Comparison of ENCODE assay signal across 9 cellular contexts in the genomic region with DNA sequence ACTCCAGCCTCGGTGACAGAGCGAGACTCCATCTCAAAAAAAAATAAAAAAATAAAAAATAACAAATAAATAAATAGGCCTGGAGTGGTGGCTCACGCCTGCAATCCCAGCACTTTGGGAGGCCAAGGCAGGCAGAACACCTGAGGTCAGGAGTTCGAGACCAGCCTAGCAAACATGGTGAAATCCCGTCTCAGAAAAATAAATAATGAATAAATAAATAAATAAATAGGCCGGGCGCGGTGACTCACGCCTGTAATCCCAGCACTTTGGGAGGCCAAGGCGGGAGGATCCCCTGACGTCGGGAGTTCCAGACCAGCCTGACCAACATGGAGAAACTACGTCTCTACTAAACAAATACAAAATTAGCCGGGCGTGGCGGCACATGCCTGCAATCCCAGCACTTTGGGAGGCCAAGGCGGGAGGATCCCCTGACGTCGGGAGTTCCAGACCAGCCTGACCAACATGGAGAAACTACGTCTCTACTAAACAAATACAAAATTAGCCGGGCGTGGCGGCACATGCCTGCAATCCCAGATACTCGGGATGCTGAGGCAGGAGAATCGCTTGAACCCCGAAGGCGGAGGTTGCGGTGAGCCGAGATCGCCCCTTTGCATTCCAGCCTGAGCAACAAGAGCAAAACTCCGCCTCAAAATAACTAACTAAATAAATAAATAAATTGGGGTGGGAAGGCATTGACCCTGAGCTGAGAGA. TPM values are rescaled to one million over a fixed set of nuclear protein-coding genes. Genes with fewer than 3 reads are reported as not detected.
DNase-seq lines count a peak whose midpoint lies in the region; ATAC-seq and TF ChIP-seq lines count a peak whose summit lies in the region.
"Not testable (repeated sequence)": the region's sequence is repeated elsewhere in the genome, so short reads cannot be mapped to it uniquely, and the experiment has no call there.
"Had no signal": no experiment of that assay in that cellular context is flagged by ENCODE, and none has a peak within 500 bp of the region (broad histone marks: within the 10 kb centered on the region; RNA-seq: fewer than 3 reads in every experiment).

No MANE protein-coding gene starts in this region.

- not testable (repeated sequence) for H3K79me2 ChIP-seq in H9 (ENCODE audit: insufficient read depth, low read length)

- H4K5ac ChIP-seq in H9 (ENCODE audit: insufficient read length, low read depth, low read length) = not testable (repeated sequence)

- not testable (repeated sequence) for TF ChIP-seq CTCF in H9 (conservative IDR thresholded peaks at IDR 0.05); brain (conservative IDR thresholded peaks at IDR 0.05); heart right ventricle (IDR thresholded peaks at IDR 0.05)

- H4K91ac ChIP-seq in H9 (ENCODE audit: insufficient read length, low read depth, low read length) = not testable (repeated sequence)

- H3K27ac ChIP-seq in H9 (ENCODE audit: insufficient read length, low read depth, low read length) = not testable (repeated sequence)
- peak overlapping the region in 9 of 10 donors; percentile 96 to 100 (median 100) for H3K27ac ChIP-seq in heart right ventricle
- H3K27ac ChIP-seq in thymus (ENCODE audit: low read depth) = peak overlapping the region; percentile 36

- H3T11ph ChIP-seq in H9 (ENCODE audit: low read length) = not testable (repeated sequence)

- H2AK5ac ChIP-seq in H9 (ENCODE audit: insufficient read length, low read length) = not testable (repeated sequence)

- H3K36me3 ChIP-seq in heart right ventricle (peaks cover 0 to 36% (median 33%) of the 10 kb centered on the region in 9 donors), neuron (ENCODE audit: insufficient read depth, low read length) (peaks cover 23% of the 10 kb centered on the region), thymus (ENCODE audit: control insufficient read depth, insufficient read depth) (peaks cover 20% of the 10 kb centered on the region)

- H3K56ac ChIP-seq in H9 (ENCODE audit: insufficient read length, low read depth, low read length) = not testable (repeated sequence)

- not testable (repeated sequence) for H4K8ac ChIP-seq in H9 (replicated peaks; ENCODE audit: insufficient read length, low read depth, low read length)

- not testable (repeated sequence) for H3K27me3 Mint-ChIP-seq in H9 (ENCODE audit: low read depth); T-helper 2 cell treated with Interferon-gamma antibody and Interleukin-4, amounts not matched to agents 5 μg/mL and 100 μg/mL, for 36 hours (ENCODE audit: low read depth)
- H3K27me3 Mint-ChIP-seq in brain = peaks cover 11% of the 10 kb centered on the region

- H3K9me3 Mint-ChIP-seq in H9; T-helper 2 cell treated with Interferon-gamma antibody and Interleukin-4, amounts not matched to agents 5 μg/mL and 100 μg/mL, for 36 hours; brain: not testable (repeated sequence)

- H3K79me1 ChIP-seq in H9 (ENCODE audit: insufficient read depth, low read depth, low read length, poor library complexity, severe bottlenecking) = peaks cover 11% of the 10 kb centered on the region

- DNase-seq in H9; T-helper 2 cell treated with Interferon-gamma antibody and Interleukin-4, amounts not matched to agents 5 μg/mL and 100 μg/mL, for 36 hours (ENCODE audit: low spot score); heart right ventricle: not testable (repeated sequence)

- H3K4me1 Mint-ChIP-seq in H9 (peaks cover 34 to 41% of the 10 kb centered on the region in 2 experiments), brain (peaks cover 70% of the 10 kb centered on the region)
- peaks cover 41% of the 10 kb centered on the region for H3K4me1 Mint-ChIP-seq in T-helper 2 cell treated with Interferon-gamma antibody and Interleukin-4, amounts not matched to agents 5 μg/mL and 100 μg/mL, for 36 hours (ENCODE audit: low read depth)

- H3K4me3 ChIP-seq in heart right ventricle (peak overlapping the region in 6 of 10 donors; percentile 69 to 100 (median 97)), neuron (ENCODE audit: low read length) (peak overlapping the region; percentile 79), thymus (ENCODE audit: low read length) (peak overlapping the region; percentile 82)

- not testable (repeated sequence) for H2BK5ac ChIP-seq in H9 (ENCODE audit: insufficient read length, low read length)

- not testable (repeated sequence) for H3K9me3 ChIP-seq in H9 (ENCODE audit: control insufficient read depth, low read depth, low read length); heart right ventricle; neuron (ENCODE audit: low read length); thymus (ENCODE audit: control insufficient read depth)

- H3K23me2 ChIP-seq in H9 (ENCODE audit: insufficient read length, low read depth, low read length, poor library complexity, severe bottlenecking) = not testable (repeated sequence)

- not testable (repeated sequence) for H3K4me2 ChIP-seq in H9 (ENCODE audit: insufficient read depth, insufficient read length, low read length)

- peaks cover 29 to 41% (median 36%) of the 10 kb centered on the region in 3 experiments for H3K36me3 Mint-ChIP-seq in H9 (ENCODE audit: insufficient read depth in 1 of 3, low read depth in 3 of 3)
- peaks cover 39% of the 10 kb centered on the region for H3K36me3 Mint-ChIP-seq in T-helper 2 cell treated with Interferon-gamma antibody and Interleukin-4, amounts not matched to agents 5 μg/mL and 100 μg/mL, for 36 hours (ENCODE audit: low read depth)
- H3K36me3 Mint-ChIP-seq in brain = peaks cover 43% of the 10 kb centered on the region

- no CpG with 5 or more reads among the region's 31 CpGs for WGBS in H9 (ENCODE audit: extremely low coverage, insufficient read length, low lambda C conversion rate)
- 82 to 84% methylated on average over 24 to 31 of the region's 31 CpGs for WGBS in heart right ventricle, 2 donors
- 95% methylated on average over 31 of the region's 31 CpGs for WGBS in thymus

- not testable (repeated sequence) for H2BK120ac ChIP-seq in H9 (ENCODE audit: low read depth, low read length, poor library complexity, severe bottlenecking)

- not testable (repeated sequence) for H3K27me3 ChIP-seq in H9 (ENCODE audit: insufficient read depth, low read length); heart right ventricle; neuron (ENCODE audit: insufficient read depth, low read length); thymus (ENCODE audit: control insufficient read depth, insufficient read depth)

- not testable (repeated sequence) for H2BK20ac ChIP-seq in H9 (ENCODE audit: low read depth, low read length, poor library complexity, severe bottlenecking)

- H3K27ac Mint-ChIP-seq in H9 (peak overlapping the region; percentile 100; a peak in 4 of 7 replicates), brain (peak overlapping the region; percentile 100)
- H3K27ac Mint-ChIP-seq in T-helper 2 cell treated with Interferon-gamma antibody and Interleukin-4, amounts not matched to agents 5 μg/mL and 100 μg/mL, for 36 hours = peak overlapping the region; percentile 100

- not testable (repeated sequence) for ATAC-seq in heart right ventricle

- H2AFZ ChIP-seq in H9 (ENCODE audit: low read length); neuron (ENCODE audit: low read depth, low read length): not testable (repeated sequence)

- H3K14ac ChIP-seq in H9 (ENCODE audit: insufficient read depth, low read length) = not testable (repeated sequence)

- H3K4ac ChIP-seq in H9 (ENCODE audit: low read depth, low read length) = not testable (repeated sequence)

- not testable (repeated sequence) for H3K4me1 ChIP-seq in H9 (ENCODE audit: insufficient read depth, low read length)
- H3K4me1 ChIP-seq in heart right ventricle (peaks cover 7 to 62% (median 53%) of the 10 kb centered on the region in 9 donors), neuron (ENCODE audit: insufficient read depth, low read length) (peaks cover 61% of the 10 kb centered on the region), thymus (ENCODE audit: control insufficient read depth, insufficient read depth, low read length) (peaks cover 20% of the 10 kb centered on the region)

- not testable (repeated sequence) for H2BK15ac ChIP-seq in H9 (ENCODE audit: low read depth, low read length)

- intact Hi-C loops in heart right ventricle (cut with DNase I) = loop anchor here in 7 of 10 donors (1.0 to 10.0 kb wide), 6 partner anchors 29 to 491 kb away; a partner anchor contains a TSS

- H3K9ac ChIP-seq in H9 (ENCODE audit: extremely low read depth, insufficient read length, low read length) = not testable (repeated sequence)

- H3K4me3 Mint-ChIP-seq in H9 = peak overlapping the region; percentile 98 to 99; a peak in 4 of 5 replicates
- peak overlapping the region; percentile 100 for H3K4me3 Mint-ChIP-seq in T-helper 2 cell treated with Interferon-gamma antibody and Interleukin-4, amounts not matched to agents 5 μg/mL and 100 μg/mL, for 36 hours
- peak overlapping the region; percentile 98 to 100 (median 99) for H3K4me3 Mint-ChIP-seq in brain

- not testable (repeated sequence) for H2BK12ac ChIP-seq in H9 (ENCODE audit: insufficient read length, low read depth, low read length)

- H3K18ac ChIP-seq in H9 (ENCODE audit: insufficient read length, low read depth, low read length) = not testable (repeated sequence)

- not testable (repeated sequence) for H4K20me1 ChIP-seq in H9 (ENCODE audit: control insufficient read depth, insufficient read depth, insufficient read length)

- not testable (repeated sequence) for H3K23ac ChIP-seq in H9 (ENCODE audit: insufficient read length, low read depth, low read length)

RNA-seq across cellular contexts. Expression of a gene that starts 0.6 kb away (rescaled TPM):
- total RNA-seq in H9 (2021) = 17.2 and 17.5 TPM in 2 replicates
- polyA plus RNA-seq in brain (ENCODE audit: insufficient read depth, low read depth, low replicate concordance) = 33.1 TPM
- total RNA-seq in heart right ventricle = 100 to 1,000 TPM in 1 of 10 donors, 10 to 100 TPM in 9; 55.4 to 123 (median 73.7) TPM
- polyA plus RNA-seq in heart right ventricle = 100 to 1,000 TPM in 1 of 2 donors, 10 to 100 TPM in 1; 59.6 to 192 TPM
- 40.0 TPM for polyA plus RNA-seq in thymus

RNA-seq across cellular contexts. Expression of a gene that starts 3.2 kb away (rescaled TPM):
- total RNA-seq in H9 (2021) (14.3 and 15.3 TPM in 2 replicates), heart right ventricle (10 to 100 TPM; 18.5 to 70.6 (median 25.1) TPM)
- polyA plus RNA-seq in brain (ENCODE audit: insufficient read depth, low read depth, low replicate concordance) (3.4 TPM), heart right ventricle (10 to 100 TPM; 29.3 to 29.5 TPM), thymus (17.3 TPM)

RNA-seq across cellular contexts. Expression of a gene that starts 26.9 kb away (rescaled TPM):
- total RNA-seq in H9 (2021) (0.94 and 1.0 TPM in 2 replicates), heart right ventricle (under 1 TPM in 5 of 10 donors, not detected in 5; 0.15 to 0.69 (median 0.49) TPM)
- polyA plus RNA-seq in brain (ENCODE audit: insufficient read depth, low read depth, low replicate concordance) (0.24 TPM), heart right ventricle (under 1 TPM in 1 of 2 donors, not detected in 1; 0.22 TPM), thymus (0.02 TPM)
- total RNA-seq: glomerular endothelial cell; mesenteric fat pad; T-helper 1 cell treated with Interleukin-12 subunit alpha and Interleukin-12 subunit beta and Interleukin-4 antibody, amounts not matched to agents 30 ng/mL and 1 ng/mL, for 36 hours had no signal

RNA-seq across cellular contexts. Expression of a gene that starts 28.5 kb away (rescaled TPM):
- total RNA-seq in H9 (2021) (125 and 131 TPM in 2 replicates), heart right ventricle (100 to 1,000 TPM; 227 to 452 (median 311) TPM)
- polyA plus RNA-seq in brain (ENCODE audit: insufficient read depth, low read depth, low replicate concordance) (237 TPM), heart right ventricle (100 to 1,000 TPM; 170 to 294 TPM), thymus (119 TPM)

RNA-seq across cellular contexts. Expression of a gene that starts 35.3 kb away (rescaled TPM):
- total RNA-seq in H9 (2021) = 11.2 and 11.6 TPM in 2 replicates
- polyA plus RNA-seq in brain (ENCODE audit: insufficient read depth, low read depth, low replicate concordance) = 44.7 TPM
- total RNA-seq in heart right ventricle = 1 to 10 TPM; 1.1 to 5.3 (median 3.1) TPM
- 1 to 10 TPM; 2.4 to 2.7 TPM for polyA plus RNA-seq in heart right ventricle
- 20.4 TPM for polyA plus RNA-seq in thymus
